ENCODE assay signal across 1 cellular context in genomic region chr1:22450421-22451021, GRCh38.
TF ChIP-seq lines count a peak whose summit lies in the region.

No MANE protein-coding gene starts in this region.

TF ChIP-seq in HepG2, 621 proteins besides CTCF, POLR2A, EP300 and RAD21 (continued from another document and continues in another):
- TF ChIP-seq BCL3 (CRISPR knock-in tag; IDR thresholded peaks at IDR 0.05): no peak
- TF ChIP-seq MNT (IDR thresholded peaks at IDR 0.05): peak; percentile 73
- TF ChIP-seq CENPX (CRISPR knock-in tag; IDR thresholded peaks at IDR 0.05): no peak
- TF ChIP-seq KDM3A (CRISPR knock-in tag; IDR thresholded peaks at IDR 0.05; ENCODE audit: low read depth): no peak
- no peak for TF ChIP-seq ZNF605 (CRISPR knock-in tag; IDR thresholded peaks at IDR 0.05)
- no peak for TF ChIP-seq ZSCAN20 (CRISPR knock-in tag; IDR thresholded peaks at IDR 0.05; ENCODE audit: borderline replicate concordance)
- TF ChIP-seq NFE2L2 (IDR thresholded peaks at IDR 0.05; ENCODE audit: low read length): no peak
- TF ChIP-seq HNRNPH1 (optimal IDR thresholded peaks at IDR 0.05; ENCODE audit: low read depth, low read length): no peak
- TF ChIP-seq BCLAF1 (IDR thresholded peaks at IDR 0.05): no peak
- 0 out of 2 replicates have a peak, but pooled peaks have one; percentile 25 for TF ChIP-seq ZNF691 (CRISPR knock-in tag; IDR thresholded peaks at IDR 0.05; ENCODE audit: borderline replicate concordance, low read depth)
- no peak for TF ChIP-seq NCOR1 (IDR thresholded peaks at IDR 0.05; ENCODE audit: borderline replicate concordance, low read length)
- TF ChIP-seq ZBTB46 (CRISPR knock-in tag; IDR thresholded peaks at IDR 0.05; ENCODE audit: borderline replicate concordance): no peak
- TF ChIP-seq STAG1 (CRISPR knock-in tag; IDR thresholded peaks at IDR 0.05): no peak
- TF ChIP-seq ZNF503 (CRISPR knock-in tag; IDR thresholded peaks at IDR 0.05): no peak
- no peak for TF ChIP-seq BRCA1 (CRISPR knock-in tag; IDR thresholded peaks at IDR 0.05)
- TF ChIP-seq THRA (CRISPR knock-in tag; IDR thresholded peaks at IDR 0.05; ENCODE audit: borderline replicate concordance): 0 out of 2 replicates have a peak, but pooled peaks have one; percentile 8
- no peak for TF ChIP-seq ZNF878 (CRISPR knock-in tag; IDR thresholded peaks at IDR 0.05)
- TF ChIP-seq ZNF788 (CRISPR knock-in tag; IDR thresholded peaks at IDR 0.05; ENCODE audit: borderline replicate concordance): no peak
- no peak for TF ChIP-seq ZNF280D (CRISPR knock-in tag; IDR thresholded peaks at IDR 0.05)
- TF ChIP-seq NR2F2 (IDR thresholded peaks at IDR 0.05; ENCODE audit: borderline replicate concordance, low read depth): 0 out of 2 replicates have a peak, but pooled peaks have one; percentile 33
- no peak for TF ChIP-seq ZNF382 (CRISPR knock-in tag; IDR thresholded peaks at IDR 0.05; ENCODE audit: borderline replicate concordance)
- no peak for TF ChIP-seq KDM2A (CRISPR knock-in tag; IDR thresholded peaks at IDR 0.05; ENCODE audit: borderline replicate concordance, low read depth)
- TF ChIP-seq DZIP1 (CRISPR knock-in tag; IDR thresholded peaks at IDR 0.05): no peak
- TF ChIP-seq FOSL1 (CRISPR knock-in tag; IDR thresholded peaks at IDR 0.05; ENCODE audit: borderline replicate concordance): no peak
- no peak for TF ChIP-seq LBX2 (CRISPR knock-in tag; IDR thresholded peaks at IDR 0.05; ENCODE audit: borderline replicate concordance)
- no peak for TF ChIP-seq ZNF530 (CRISPR knock-in tag; IDR thresholded peaks at IDR 0.05; ENCODE audit: low read depth)
- TF ChIP-seq ARHGAP35 (CRISPR knock-in tag; IDR thresholded peaks at IDR 0.05; ENCODE audit: borderline replicate concordance): no peak
- 0 out of 2 replicates have a peak, but pooled peaks have one; percentile 39 for TF ChIP-seq MED1 (CRISPR knock-in tag; IDR thresholded peaks at IDR 0.05)
- TF ChIP-seq MLX (CRISPR knock-in tag; IDR thresholded peaks at IDR 0.05): 0 out of 2 replicates have a peak, but pooled peaks have one; percentile 54
